In the genomic region with DNA sequence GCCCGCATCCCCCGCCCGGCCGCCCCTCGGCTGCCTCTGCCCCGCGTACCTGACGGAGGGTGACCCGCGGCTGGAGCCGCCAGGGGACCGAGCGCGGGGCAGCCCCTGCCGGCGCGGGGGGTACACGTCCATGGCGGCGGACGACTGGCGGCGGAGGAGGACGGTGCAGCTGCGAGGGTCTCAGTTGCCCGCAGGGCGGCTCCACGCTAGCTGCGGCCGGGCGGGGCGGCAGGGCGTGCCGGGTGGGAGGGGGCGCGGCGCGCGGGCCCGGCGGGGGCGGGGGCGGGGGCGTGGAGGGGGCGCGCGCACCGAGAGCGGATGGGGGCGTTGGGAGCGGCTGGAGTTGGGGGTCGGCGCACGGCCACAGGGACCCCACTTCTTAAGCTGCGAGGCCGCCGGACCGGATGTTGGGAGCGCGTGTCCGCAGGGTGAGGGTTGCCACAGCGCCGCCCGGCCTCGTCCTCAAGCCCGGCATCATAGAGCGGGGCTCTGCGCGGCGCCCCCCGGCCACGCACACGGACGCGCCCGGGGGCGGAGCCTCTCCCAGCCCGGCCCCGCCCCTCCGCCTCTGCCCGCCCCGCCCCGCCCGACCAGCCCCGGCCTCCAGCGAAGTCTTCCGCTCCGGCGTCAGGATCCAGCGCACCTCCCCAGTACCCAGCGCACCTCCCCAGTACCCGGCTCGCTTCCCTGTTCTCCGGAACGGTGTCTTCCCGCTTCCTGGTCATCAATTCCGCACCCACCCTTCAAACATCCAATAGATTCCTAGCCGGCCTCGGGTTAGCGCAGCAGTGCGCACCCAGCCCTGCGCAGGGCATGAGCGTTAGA, we compare ENCODE assay signal across 8 cellular contexts. TPM values are rescaled to one million over a fixed set of nuclear protein-coding genes. Genes with fewer than 3 reads are reported as not detected.
A peak's percentile ranks its signal among the peaks of the same experiment; 100 is the strongest.
DNase-seq lines count a peak whose midpoint lies in the region; ATAC-seq and TF ChIP-seq lines count a peak whose summit lies in the region.

TSS of gene DNAAF9 (minus strand) at position 244 of the 825 bp plus-strand sequence. CDS start at position 132, 112 bp downstream.

- under 1% methylated on average over 23 of the region's 103 CpGs for WGBS in right lobe of liver (ENCODE audit: insufficient coverage, low coverage, low lambda C conversion rate, missing lambda C conversion rate)

- H3K27me3 ChIP-seq in dorsolateral prefrontal cortex (no peaks in the 10 kb centered on the region), right lobe of liver (no peaks in the 10 kb centered on the region)

- ATAC-seq in HG02884 (IDR thresholded peaks at IDR 0.05; ENCODE audit: unreplicated experiment) (peak; percentile 45), right lobe of liver (peak; percentile 81 to 88 (median 84))

- TF ChIP-seq POLR2A in right lobe of liver (IDR thresholded peaks at IDR 0.05), result peak; percentile 65

- intact Hi-C loops in dorsolateral prefrontal cortex (cut with DNase I), result loop anchor here (2.0 kb wide), 1 partner anchor 63 kb away; the partner anchor contains the start of gene ATRN (in 2 of the 2)
- intact Hi-C loops in right lobe of liver (cut with DNase I), result no loop called here

- TF ChIP-seq CTCF in dorsolateral prefrontal cortex (IDR thresholded peaks at IDR 0.05 in 54 of 56, conservative IDR thresholded peaks at IDR 0.05 in 2 of 56; ENCODE audit: low read depth in 1 of 56, partially characterized antibody in 56 of 56) (peak in 23 of 56 donors; percentile 4 to 44 (median 23)), right lobe of liver (IDR thresholded peaks at IDR 0.05) (peak in 1 of 4 donors; percentile 56)

- H3K36me3 ChIP-seq in right lobe of liver, result no peaks in the 10 kb centered on the region

- DNase-seq in GM04504 (ENCODE audit: low read depth) (peak; percentile 49), NCI-H345 treated with DMSO at 0.1 percent for 48 hours (lab: John Stamatoyannopoulos, UW; ENCODE audit: unreplicated experiment) (peak; percentile 69), dorsolateral prefrontal cortex (peak; percentile 56 to 89 (median 74)), right lobe of liver (peak; percentile 85 to 86 (median 86)), HT-29 (ENCODE audit: low spot score) (no peak)
- peak; percentile 63 to 69 for DNase-seq in activated CD4-positive, alpha-beta T cell treated with anti-CD3 and anti-CD28 coated beads, Interleukin-2, amount 50 U/mL, for 48 hours
- peak; percentile 69 for DNase-seq in stimulated activated CD4-positive, alpha-beta T cell treated with anti-CD3 and anti-CD28 coated beads, Interleukin-4, amount 100 ng/mL, for 1 hour

- peaks cover 0 to 17% (median 2%) of the 10 kb centered on the region in 4 donors for H3K4me1 ChIP-seq in right lobe of liver

- peak within 1 kb of the TSS; percentile 70 to 98 (median 94) for H3K27ac ChIP-seq in dorsolateral prefrontal cortex
- H3K27ac ChIP-seq in right lobe of liver, result peak within 1 kb of the TSS; percentile 58 to 73 (median 62)

- H3K4me3 ChIP-seq in dorsolateral prefrontal cortex, result peak within 1 kb of the TSS; percentile 55 to 96 (median 86)
- peak within 1 kb of the TSS; percentile 72 to 77 (median 75) for H3K4me3 ChIP-seq in right lobe of liver

- no peaks in the 10 kb centered on the region for H3K9me3 ChIP-seq in right lobe of liver

RNA-seq across cellular contexts. Expression of gene DNAAF9, which starts in this region (rescaled TPM):
- total RNA-seq in dorsolateral prefrontal cortex, result 10 to 100 TPM; 43.1 to 69.6 (median 53.9) TPM
- total RNA-seq in right lobe of liver, result 1 to 10 TPM; 2.5 to 4.9 (median 4.2) TPM
- not detected in 2 replicates for total RNA-seq in HT-29 (2014; rRNA removed; shearing (Covaris generic))

Comparison
In these comparisons a context has a peak if more than half of its experiments do, and no peak if none do; other contexts are left out.
1. RNA of gene DNAAF9 (total RNA-seq): 43.1 to 69.6 TPM in dorsolateral prefrontal cortex; 2.5 to 4.9 TPM in right lobe of liver and not detected in HT-29; every median in the first group is over 4 times any median in the second.
2. intact Hi-C loops: an anchor here in dorsolateral prefrontal cortex (2.0 kb wide); none called in right lobe of liver.